Comparison of ENCODE assay signal across 34 cellular contexts in genomic region chr1:23051510-23051909, GRCh38. TPM values are rescaled to one million over a fixed set of nuclear protein-coding genes. Genes with fewer than 3 reads are reported as not detected.
"Had no signal": no experiment of that assay in that cellular context is flagged by ENCODE, and none has a peak within 500 bp of the region (broad histone marks: within the 10 kb centered on the region; RNA-seq: fewer than 3 reads in every experiment).

No MANE protein-coding gene starts in this region.

- H3K27ac Mint-ChIP-seq: natural killer cell treated with Interleukin-12 subunit alpha and Interleukin-12 subunit beta and Interleukin-15 and Interleukin-18, amount 100 ng/mL, for 72 hours; stimulated activated naive CD8-positive, alpha-beta T cell treated with anti-CD3 and anti-CD28 coated beads, Interleukin-15, Interleukin-2, amounts not matched to agents 100 ng/mL and 50 ng/mL, for 24 hours had no signal

- H3K4me3 ChIP-seq: left ventricle myocardium inferior, lung, mucosa of descending colon, pancreas, prostate gland, skin epidermis, suprapubic skin, thoracic aorta, tibial artery, upper lobe of right lung had no signal

- H3K4me1 ChIP-seq: pancreas, prostate gland, suprapubic skin, tibial artery, upper lobe of right lung had no signal

- DNase-seq: hippocampal formation; islet precursor cell; left ventricle myocardium inferior; mesendoderm; midbrain; mucosa of descending colon; naive thymus-derived CD4-positive, alpha-beta T cell; pancreas; posterior cingulate gyrus; retina; right cardiac atrium; stimulated activated CD4-positive, alpha-beta T cell treated with anti-CD3 and anti-CD28 coated beads, Interleukin-12 subunit alpha, Interleukin-12 subunit beta, amount 100 ng/mL, for 4 hours; stimulated activated CD4-positive, alpha-beta T cell treated with anti-CD3 and anti-CD28 coated beads, Interleukin-15, amount 100 ng/mL, for 24 hours; stimulated activated CD4-positive, alpha-beta T cell treated with anti-CD3 and anti-CD28 coated beads, Interleukin-2, amount 100 ng/mL, for 24 hours; stimulated activated CD4-positive, alpha-beta T cell treated with anti-CD3 and anti-CD28 coated beads, Interleukin-4, amount 100 ng/mL, for 1 hour; stimulated activated naive CD4-positive, alpha-beta T cell; tibial artery; trophoblast cell; upper lobe of right lung had no signal

- H3K36me3 Mint-ChIP-seq: natural killer cell treated with Interleukin-12 subunit alpha and Interleukin-12 subunit beta and Interleukin-15 and Interleukin-18, amount 100 ng/mL, for 72 hours had no signal

- ATAC-seq: mucosa of descending colon; naive thymus-derived CD4-positive, alpha-beta T cell; natural killer cell treated with Interleukin-12 subunit alpha and Interleukin-12 subunit beta and Interleukin-15 and Interleukin-18, amount 100 ng/mL, for 72 hours; pancreas; right cardiac atrium; sciatic nerve; upper lobe of right lung had no signal

- H3K4me3 Mint-ChIP-seq: naive thymus-derived CD4-positive, alpha-beta T cell; natural killer cell treated with Interleukin-12 subunit alpha and Interleukin-12 subunit beta and Interleukin-15 and Interleukin-18, amount 100 ng/mL, for 72 hours; stimulated activated naive CD8-positive, alpha-beta T cell treated with anti-CD3 and anti-CD28 coated beads, Interleukin-15, Interleukin-2, amounts not matched to agents 100 ng/mL and 50 ng/mL, for 24 hours had no signal

- H3K36me3 ChIP-seq: prostate gland, thoracic aorta had no signal

- H3K9me3 Mint-ChIP-seq: naive thymus-derived CD4-positive, alpha-beta T cell; natural killer cell treated with Interleukin-12 subunit alpha and Interleukin-12 subunit beta and Interleukin-15 and Interleukin-18, amount 100 ng/mL, for 72 hours; stimulated activated naive CD8-positive, alpha-beta T cell treated with anti-CD3 and anti-CD28 coated beads, Interleukin-15, Interleukin-2, amounts not matched to agents 100 ng/mL and 50 ng/mL, for 24 hours had no signal

- H3K9me3 ChIP-seq: left ventricle myocardium inferior, mucosa of descending colon, pancreas, prostate gland, suprapubic skin, thoracic aorta, tibial artery, upper lobe of right lung had no signal

- FAIRE-seq: pancreas, urothelium cell line had no signal

- H3K27me3 ChIP-seq: pancreas, suprapubic skin, tibial artery, upper lobe of right lung had no signal

- H3K27ac ChIP-seq: left ventricle myocardium inferior, pancreas, prostate gland, skin epidermis, suprapubic skin, thoracic aorta, tibial artery, upper lobe of right lung had no signal

RNA-seq across cellular contexts. Expression of gene TEX46, which starts 35.9 kb away (rescaled TPM):
- total RNA-seq: kidney epithelial cell; left ventricle myocardium inferior; lower leg skin; lung; mucosa of descending colon; myocyte; natural killer cell treated with Interleukin-12 subunit alpha and Interleukin-12 subunit beta and Interleukin-15 and Interleukin-18, amount 100 ng/mL, for 72 hours; omental fat pad; pancreas; prostate gland; right cardiac atrium; sciatic nerve; subcutaneous adipose tissue; suprapubic skin; thoracic aorta; upper lobe of right lung had no signal
- polyA plus RNA-seq: lung; naive thymus-derived CD4-positive, alpha-beta T cell; neural cell; pancreas; right cardiac atrium had no signal
